ENCODE assay signal across 1 cellular context in genomic region chr4:84690481-84690880, GRCh38.
TF ChIP-seq lines count a peak whose summit lies in the region.

No MANE protein-coding gene starts in this region.

TF ChIP-seq in IMR-90, 13 proteins besides CTCF, POLR2A, EP300 and RAD21:
- TF ChIP-seq USF2 (IDR thresholded peaks at IDR 0.05; ENCODE audit: low read depth, low read length) (no peak), ELK1 (IDR thresholded peaks at IDR 0.05; ENCODE audit: borderline replicate concordance, low read depth, low read length) (no peak), CHD1 (IDR thresholded peaks at IDR 0.05; ENCODE audit: low read depth, low read length) (no peak), NFE2L2 (IDR thresholded peaks at IDR 0.05; ENCODE audit: low read depth, low read length) (no peak), MXI1 (IDR thresholded peaks at IDR 0.05; ENCODE audit: borderline replicate concordance, low read depth, low read length) (no peak), SMC3 (IDR thresholded peaks at IDR 0.05; ENCODE audit: low read depth, low read length) (no peak), MAFK (IDR thresholded peaks at IDR 0.05; ENCODE audit: low read depth, low read length) (no peak), MAZ (IDR thresholded peaks at IDR 0.05; ENCODE audit: borderline replicate concordance, low read depth, low read length) (no peak), FOS (IDR thresholded peaks at IDR 0.05; ENCODE audit: low read depth, low read length) (no peak), CEBPB (IDR thresholded peaks at IDR 0.05; ENCODE audit: low read depth, low read length) (no peak), BHLHE40 (IDR thresholded peaks at IDR 0.05; ENCODE audit: low read depth, low read length) (no peak)
